Comparison of ENCODE assay signal across 20 cellular contexts in the genomic region with DNA sequence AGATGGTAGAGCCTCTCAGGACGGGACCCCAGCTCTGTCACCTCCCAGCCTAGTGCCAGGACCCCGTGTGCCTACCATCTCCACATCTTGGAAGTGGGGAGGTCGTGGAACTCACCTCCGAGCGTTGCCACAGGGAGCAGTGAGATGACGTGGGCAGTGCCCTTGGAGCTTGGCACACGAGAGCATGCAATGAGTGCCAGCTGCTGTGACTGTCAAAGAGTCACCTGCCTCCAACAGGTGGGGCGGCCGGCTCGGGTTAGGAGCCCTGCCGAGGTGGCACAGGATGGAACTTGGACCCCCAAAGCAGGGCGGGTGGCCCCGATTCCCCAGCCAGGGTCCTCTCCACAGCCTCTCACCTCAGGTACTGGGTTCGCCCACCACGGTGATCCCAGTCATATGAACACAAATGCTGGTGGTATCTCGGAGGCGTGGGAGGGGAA. TPM values are rescaled to one million over a fixed set of nuclear protein-coding genes. Genes with fewer than 3 reads are reported as not detected.
A peak's percentile ranks its signal among the peaks of the same experiment; 100 is the strongest.
DNase-seq lines count a peak whose midpoint lies in the region; ATAC-seq, FAIRE-seq and TF ChIP-seq lines count a peak whose summit lies in the region.
"Had no signal": no experiment of that assay in that cellular context is flagged by ENCODE, and none has a peak within 500 bp of the region (broad histone marks: within the 10 kb centered on the region; RNA-seq: fewer than 3 reads in every experiment).

No MANE protein-coding gene starts in this region.

- no peak for FAIRE-seq in pancreas (lab: Jason Lieb, UNC)

- no peak overlapping the region for H3K56ac ChIP-seq in IMR-90 (ENCODE audit: extremely low read depth, insufficient read depth, low read length)

- H3K9me3 ChIP-seq in A673 (ENCODE audit: low read depth, low read length, poor library complexity, severe bottlenecking) (no peaks in the 10 kb centered on the region), IMR-90 (ENCODE audit: control insufficient read depth, insufficient read depth, low read length) (no peaks in the 10 kb centered on the region), pancreas (no peaks in the 10 kb centered on the region)
- H3K9me3 ChIP-seq: Caco-2, HAP-1 had no signal

- H3K27me3 ChIP-seq in A673 (replicated peaks; ENCODE audit: insufficient read depth, low read depth, low read length, poor library complexity), result no peaks in the 10 kb centered on the region
- no peaks in the 10 kb centered on the region for H3K27me3 ChIP-seq in IMR-90 (ENCODE audit: control insufficient read depth, insufficient read depth, low read length)
- H3K27me3 ChIP-seq in pancreas, result no peaks in the 10 kb centered on the region

- no peak overlapping the region for H2BK5ac ChIP-seq in IMR-90 (ENCODE audit: low read depth, low read length, poor library complexity, severe bottlenecking)

- intact Hi-C loops in A673 (cut with micrococcal nuclease; ENCODE audit: unreplicated experiment) (no loop called here), IMR-90 (cut with micrococcal nuclease) (no loop called here), pancreas (cut with DNase I) (no loop called here)

- H2BK15ac ChIP-seq in IMR-90 (ENCODE audit: low read depth, low read length), result no peak overlapping the region

- H3K27ac ChIP-seq in A673 (ENCODE audit: low read depth, low read length, poor library complexity, severe bottlenecking) (peak overlapping the region; percentile 37), IMR-90 (ENCODE audit: insufficient read depth, low read length) (no peak overlapping the region), coronary artery (no peak overlapping the region), pancreas (peak overlapping the region; percentile 21 to 87 (median 70))

- H3K79me1 ChIP-seq in IMR-90 (ENCODE audit: low read depth in 1 of 2, low read length in 2 of 2), result peaks cover 36 to 82% of the 10 kb centered on the region in 2 experiments

- no peak for ATAC-seq in IMR-90 (ENCODE audit: low read depth)
- peak; percentile 77 to 83 (median 80) for ATAC-seq in pancreas
- ATAC-seq in HG02840 (IDR thresholded peaks at IDR 0.05; ENCODE audit: low FRiP score, unreplicated experiment), result no peak
- ATAC-seq in GM21526 (IDR thresholded peaks at IDR 0.05; ENCODE audit: low FRiP score, unreplicated experiment), result no peak

- no peak overlapping the region for H2BK120ac ChIP-seq in IMR-90 (ENCODE audit: low read depth, low read length)

- no peak overlapping the region for H3K14ac ChIP-seq in IMR-90 (replicated peaks; ENCODE audit: low read depth, low read length)

- TF ChIP-seq CTCF in A673 (conservative IDR thresholded peaks at IDR 0.05; ENCODE audit: low read depth, low read length) (no peak), IMR-90 (conservative IDR thresholded peaks at IDR 0.05; ENCODE audit: low read depth, low read length) (no peak), coronary artery (IDR thresholded peaks at IDR 0.05) (no peak), pancreas (IDR thresholded peaks at IDR 0.05) (no peak)

- no peak overlapping the region for H3K4me3 ChIP-seq in A673 (ENCODE audit: low read depth, low read length, poor library complexity, severe bottlenecking)
- H3K4me3 ChIP-seq in IMR-90 (ENCODE audit: insufficient read depth, low read depth, low read length), result no peak overlapping the region
- H3K4me3 ChIP-seq in coronary artery, result no peak overlapping the region
- H3K4me3 ChIP-seq in pancreas, result no peak overlapping the region
- H3K4me3 ChIP-seq: HAP-1 had no signal

- no peak overlapping the region for H2AFZ ChIP-seq in IMR-90 (replicated peaks; ENCODE audit: low read length, poor library complexity)

- peaks cover 39% of the 10 kb centered on the region for H4K20me1 ChIP-seq in IMR-90 (ENCODE audit: insufficient read depth, low read length)

- H3K36me3 ChIP-seq in A673 (ENCODE audit: insufficient read depth, low read length, poor library complexity, severe bottlenecking) (peaks cover 71% of the 10 kb centered on the region), IMR-90 (ENCODE audit: control insufficient read depth, insufficient read depth, low read length) (peaks cover 65% of the 10 kb centered on the region), pancreas (peaks cover 9 to 42% (median 28%) of the 10 kb centered on the region in 3 donors)

- H4K8ac ChIP-seq in IMR-90 (ENCODE audit: low read depth in 2 of 2, low read length in 2 of 2), result no peak overlapping the region

- no peak overlapping the region for H3K4me2 ChIP-seq in IMR-90 (ENCODE audit: low read depth, low read length)

- peak overlapping the region; percentile 55 for H2AK9ac ChIP-seq in IMR-90 (replicated peaks; ENCODE audit: low read depth, low read length, poor library complexity)

- H3K9ac ChIP-seq in IMR-90 (ENCODE audit: low read depth, low read length), result no peak overlapping the region

- CTCF ChIA-PET in A673 (lab: Charles Lee) (interaction anchor here (0.6 kb wide), 1 partner anchor 86 kb away, joined by 6 read pairs; no protein-coding TSS in a partner anchor), IMR-90 (lab: Yijun Ruan, JAX) (no interaction called here)

- POLR2A ChIA-PET in A673 (lab: Charles Lee; ENCODE audit: low non-redundant PET), result no interaction called here
- POLR2A ChIA-PET in IMR-90 (lab: Charles Lee; ENCODE audit: unreplicated experiment), result no interaction called here

- H3K23ac ChIP-seq in IMR-90 (ENCODE audit: low read depth, low read length), result no peak overlapping the region

- no peak for TF ChIP-seq RAD21 in IMR-90 (IDR thresholded peaks at IDR 0.05; ENCODE audit: low read length)

- peaks cover 4% of the 10 kb centered on the region; the same call in 1 of the 2 replicates for H3K9me1 ChIP-seq in IMR-90 (ENCODE audit: insufficient read depth, low read length)

- no peak overlapping the region for H3K4ac ChIP-seq in IMR-90 (ENCODE audit: low read depth, low read length)

- H2BK20ac ChIP-seq in IMR-90 (ENCODE audit: low read depth, low read length), result no peak overlapping the region

- H3K4me1 ChIP-seq in A673 (ENCODE audit: insufficient read depth, low read length, poor library complexity, severe bottlenecking), result no peaks in the 10 kb centered on the region
- peaks cover 4% of the 10 kb centered on the region for H3K4me1 ChIP-seq in IMR-90 (ENCODE audit: control insufficient read depth, insufficient read depth, low read length)
- H3K4me1 ChIP-seq in pancreas, result peaks cover 19 to 32% (median 27%) of the 10 kb centered on the region in 3 donors
- H3K4me1 ChIP-seq: HAP-1 had no signal

- BruUV-seq in A673 (replicated peaks; lab: Mats Ljungman, UMichigan), result no TSS peak
- BruUV-seq in IMR-90 (replicated peaks; lab: Mats Ljungman, UMichigan), result no TSS peak

- 93% methylated on average over 10 of the region's 17 CpGs; no CpG with 5 or more reads in 1 of the 2 experiments for WGBS in IMR-90 (ENCODE audit: extremely low coverage in 2 of 2, insufficient read length in 1 of 2), 2 experiments
- 51 to 58% methylated on average over 17 of the region's 17 CpGs for WGBS in pancreas, 2 donors

- H4K91ac ChIP-seq in IMR-90 (ENCODE audit: insufficient read depth, low read depth, low read length), result no peak overlapping the region

- H3K18ac ChIP-seq in IMR-90 (ENCODE audit: low read depth, low read length), result no peak overlapping the region

- H2AK5ac ChIP-seq in IMR-90 (ENCODE audit: low read depth, low read length), result no peak overlapping the region

- in situ Hi-C loops in IMR-90 (cut with MboI; ENCODE audit: low sequenced_read_pairs), result no loop called here

- no peak for TF ChIP-seq POLR2A in IMR-90 (IDR thresholded peaks at IDR 0.05; ENCODE audit: low read depth, low read length)

- dilution Hi-C loops in IMR-90 (cut with HindIII; ENCODE audit: low sequenced_read_pairs, unreplicated experiment), result no loop called here

- DNase-seq in A673 (ENCODE audit: low spot score) (no peak), IMR-90 (no peak), coronary artery (ENCODE audit: low spot score) (peak; percentile 69), pancreas (peak; percentile 59 to 92 (median 88)), NCI-H1436 (lab: John Stamatoyannopoulos, UW) (no peak), iPS-NIHi11 (ENCODE audit: low spot score) (no peak)
- DNase-seq: ACHN, EL, NCI-H1417, NCI-H2029, NCI-H2171, NCI-H446, NCI-H748 treated with DMSO at 0.1 percent for 48 hours, OCI-M1, RPMI8226, SIG-M5 had no signal

- H4K5ac ChIP-seq in IMR-90 (ENCODE audit: low read depth, low read length), result no peak overlapping the region

TF ChIP-seq in IMR-90, 13 proteins besides CTCF, POLR2A, EP300 and RAD21 (continues in another document):
- no peak for TF ChIP-seq MXI1 (IDR thresholded peaks at IDR 0.05; ENCODE audit: borderline replicate concordance, low read depth, low read length)

RNA-seq across cellular contexts. Expression of a gene that starts 5.5 kb away (rescaled TPM):
- total RNA-seq in A673 (2021) (48.7 and 50.4 TPM in 2 replicates), IMR-90 (2012; rRNA removed) (23.3 and 25.3 TPM in 2 replicates), pancreas (10 to 100 TPM; 15.6 to 21.8 (median 19.5) TPM)
- polyA plus RNA-seq in IMR-90 (2012; rRNA removed) (23.3 and 25.2 TPM in 2 replicates), pancreas (10 to 100 TPM; 27.8 to 34.8 TPM)
- 21.9 TPM in 2 replicates for polyA plus RNA-seq in IMR-90 (2012; cell fraction: cytosol; rRNA removed)
- polyA plus RNA-seq in IMR-90 (2012; cell fraction: nucleus; rRNA removed; ENCODE audit: low replicate concordance), result 43.1 and 50.4 TPM in 2 replicates

RNA-seq across cellular contexts. Expression of a gene that starts 13.8 kb away (rescaled TPM):
- total RNA-seq in A673 (2021) (24.8 and 32.4 TPM in 2 replicates), IMR-90 (2012; rRNA removed) (4.5 and 7.5 TPM in 2 replicates), pancreas (10 to 100 TPM in 1 of 6 donors, 1 to 10 TPM in 5; 3.1 to 14.0 (median 7.7) TPM)
- polyA plus RNA-seq in IMR-90 (2012; rRNA removed) (6.4 and 7.6 TPM in 2 replicates), pancreas (1 to 10 TPM; 2.2 to 4.6 TPM)
- polyA plus RNA-seq in IMR-90 (2012; cell fraction: cytosol; rRNA removed), result 10.9 and 17.5 TPM in 2 replicates
- polyA plus RNA-seq in IMR-90 (2012; cell fraction: nucleus; rRNA removed; ENCODE audit: low replicate concordance), result 6.6 and 10.2 TPM in 2 replicates

RNA-seq across cellular contexts. Expression of a gene that starts 22.7 kb away (rescaled TPM):
- total RNA-seq in A673 (2021) (47.6 and 52.4 TPM in 2 replicates), IMR-90 (2012; rRNA removed) (19.4 and 26.2 TPM in 2 replicates), pancreas (10 to 100 TPM; 16.2 to 29.0 (median 23.0) TPM)
- polyA plus RNA-seq in IMR-90 (2012; rRNA removed) (22.8 and 23.4 TPM in 2 replicates), pancreas (10 to 100 TPM; 18.8 to 21.0 TPM)
- 16.0 and 27.1 TPM in 2 replicates for polyA plus RNA-seq in IMR-90 (2012; cell fraction: cytosol; rRNA removed)
- polyA plus RNA-seq in IMR-90 (2012; cell fraction: nucleus; rRNA removed; ENCODE audit: low replicate concordance), result 19.7 and 25.4 TPM in 2 replicates

RNA-seq across cellular contexts. Expression of a gene that starts 23.0 kb away (rescaled TPM):
- total RNA-seq in A673 (2021) (55.1 and 66.4 TPM in 2 replicates), IMR-90 (2012; rRNA removed) (28.3 and 40.5 TPM in 2 replicates), pancreas (1 to 10 TPM; 4.7 to 9.4 (median 7.1) TPM)
- polyA plus RNA-seq in IMR-90 (2012; rRNA removed) (10.6 and 14.0 TPM in 2 replicates), pancreas (1 to 10 TPM; 6.7 to 8.0 TPM)
- 3.4 and 16.1 TPM in 2 replicates for polyA plus RNA-seq in IMR-90 (2012; cell fraction: cytosol; rRNA removed)
- 3.0 and 8.0 TPM in 2 replicates for polyA plus RNA-seq in IMR-90 (2012; cell fraction: nucleus; rRNA removed; ENCODE audit: low replicate concordance)

RNA-seq across cellular contexts. Expression of a gene that starts 35.0 kb away (rescaled TPM):
- total RNA-seq in A673 (2021) (1.8 TPM in 1 of 2 replicates, not detected in the other), IMR-90 (2012; rRNA removed) (not detected in 2 replicates), pancreas (10 to 100 TPM; 13.7 to 94.7 (median 45.4) TPM)
- polyA plus RNA-seq in IMR-90 (2012; rRNA removed) (0.10 and 0.20 TPM in 2 replicates), pancreas (10 to 100 TPM in 1 of 2 donors, 1 to 10 TPM in 1; 5.2 to 45.5 TPM)
- not detected in 2 replicates for polyA plus RNA-seq in IMR-90 (2012; cell fraction: cytosol; rRNA removed)
- 0.08 and 0.73 TPM in 2 replicates for polyA plus RNA-seq in IMR-90 (2012; cell fraction: nucleus; rRNA removed; ENCODE audit: low replicate concordance)

Comparison
In these comparisons a context has a peak if more than half of its experiments do, and no peak if none do; other contexts are left out.
1. DNase-seq: peak in coronary artery (single experiment) and pancreas (6 of 6); none in A673 (single experiment), IMR-90 (single experiment), NCI-H1436 (single experiment) and iPS-NIHi11 (single experiment).
2. H3K27ac ChIP-seq: peak in A673 (single experiment) and pancreas (4 of 4); none in IMR-90 (single experiment) and coronary artery (0 of 2).
3. ATAC-seq: peak in pancreas (4 of 4); none in IMR-90 (single experiment), HG02840 (single experiment) and GM21526 (single experiment).